In genomic region chr20:164618-165017, GRCh38 we compare ENCODE assay signal across 8 cellular contexts. TPM values are rescaled to one million over a fixed set of nuclear protein-coding genes. Genes with fewer than 3 reads are reported as not detected.
"Had no signal": no experiment of that assay in that cellular context is flagged by ENCODE, and none has a peak within 500 bp of the region (broad histone marks: within the 10 kb centered on the region; RNA-seq: fewer than 3 reads in every experiment).

No MANE protein-coding gene starts in this region.

- FAIRE-seq: HTR-8/SVneo, K562 had no signal

- DNase-seq: IMR-90, KBM-7 had no signal

- H3K4me3 ChIP-seq: K562 had no signal

- H3K27ac ChIP-seq: HL-60 had no signal

- ATAC-seq: K562 had no signal

RNA-seq across cellular contexts. Expression of gene DEFB127, which starts 7.4 kb away (rescaled TPM):
- total RNA-seq: HT-29, HT1080, IMR-90, K562 had no signal
- polyA plus RNA-seq: IgD-negative memory B cell, IMR-90, K562 had no signal

RNA-seq across cellular contexts. Expression of gene DEFB126, which starts 22.2 kb away (rescaled TPM):
- total RNA-seq: HT-29, HT1080, IMR-90, K562 had no signal
- polyA plus RNA-seq: IgD-negative memory B cell, IMR-90, K562 had no signal

RNA-seq across cellular contexts. Expression of gene DEFB128, which starts 24.9 kb away (rescaled TPM):
- total RNA-seq: HT-29, HT1080, IMR-90, K562 had no signal
- polyA plus RNA-seq: IgD-negative memory B cell, IMR-90, K562 had no signal
